ENCODE assay signal across 8 cellular contexts in the genomic region with DNA sequence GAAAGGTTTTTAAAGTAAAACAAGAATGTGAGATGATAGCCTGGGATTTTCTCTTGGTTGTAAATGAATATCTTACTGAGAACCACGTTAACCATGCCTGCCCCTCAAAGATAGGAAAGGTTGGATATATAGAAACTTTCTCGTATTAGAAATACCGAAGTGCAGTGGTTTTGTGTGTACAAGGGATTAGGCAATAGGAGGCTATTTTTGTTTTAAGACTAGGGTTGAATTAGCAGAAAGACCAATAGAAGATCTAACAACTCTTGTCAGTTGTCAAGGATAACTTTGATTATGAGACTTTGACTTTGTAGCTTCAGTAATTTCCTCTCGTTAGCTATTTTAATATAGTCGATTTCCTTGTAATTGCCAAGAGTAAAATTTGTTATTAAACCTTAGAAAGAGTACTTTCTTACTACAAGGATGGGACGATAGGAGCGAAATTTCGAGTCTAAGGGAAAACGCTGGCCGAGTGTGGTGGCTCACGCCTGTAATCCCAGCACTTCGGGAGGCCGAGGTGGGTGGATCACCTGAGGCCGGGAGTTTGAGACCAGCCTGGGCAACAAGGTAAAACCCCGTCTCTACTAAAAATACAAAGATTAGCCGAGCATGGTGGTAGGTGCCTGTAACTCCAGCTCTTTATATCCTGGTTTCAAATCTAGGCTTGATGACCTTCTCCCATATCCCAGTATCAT. TPM values are rescaled to one million over a fixed set of nuclear protein-coding genes. Genes with fewer than 3 reads are reported as not detected.
DNase-seq lines count a peak whose midpoint lies in the region; ATAC-seq and TF ChIP-seq lines count a peak whose summit lies in the region.

No MANE protein-coding gene starts in this region.

- no peaks in the 10 kb centered on the region for H3K27me3 ChIP-seq in skeletal muscle satellite cell (ENCODE audit: control insufficient read depth, insufficient read depth, low read length)

- DNase-seq in activated CD4-positive, alpha-beta T cell treated with anti-CD3 and anti-CD28 coated beads for 36 hours: no peak
- DNase-seq in activated CD4-positive, alpha-beta T cell treated with anti-CD3 and anti-CD28 coated beads, Interleukin-2, amount 50 U/mL, for 4 hours: no peak
- DNase-seq in SIG-M5 treated with dmso at 0.1 percent for 504 hours (lab: John Stamatoyannopoulos, UW; ENCODE audit: unreplicated experiment) (peak; percentile 86), fibroblast of mammary gland (ENCODE audit: low read depth) (peak; percentile 28)
- DNase-seq in stimulated activated CD4-positive, alpha-beta T cell treated with anti-CD3 and anti-CD28 coated beads, Interleukin-1b, Interleukin-23, amount 100 ng/mL, for 48 hours: no peak

- no peaks in the 10 kb centered on the region for H3K27me3 Mint-ChIP-seq in activated CD4-positive, alpha-beta T cell treated with anti-CD3 and anti-CD28 coated beads for 36 hours

- peaks cover 48% of the 10 kb centered on the region for H3K4me1 Mint-ChIP-seq in activated CD4-positive, alpha-beta T cell treated with anti-CD3 and anti-CD28 coated beads for 36 hours

- H3K4me2 ChIP-seq in skeletal muscle satellite cell (ENCODE audit: low read length): peak overlapping the region; percentile 80

- peak overlapping the region; percentile 96 for H3K27ac Mint-ChIP-seq in activated CD4-positive, alpha-beta T cell treated with anti-CD3 and anti-CD28 coated beads for 36 hours

- intact Hi-C loops in activated CD4-positive, alpha-beta T cell treated with anti-CD3 and anti-CD28 coated beads for 36 hours (cut with DNase I, micrococcal nuclease): loop anchor here (2.0 to 5.0 kb wide), 3 partner anchors 155 to 460 kb away; partner anchors contain the start of genes GCNT4 (in 1 of the 2) and HMGCR (in 1 of the 2)

- no peaks in the 10 kb centered on the region for H3K36me3 ChIP-seq in skeletal muscle satellite cell (ENCODE audit: insufficient read depth, low read length)

- POLR2A ChIA-PET in activated CD4-positive, alpha-beta T cell treated with anti-CD3 and anti-CD28 coated beads for 36 hours (lab: Charles Lee): interaction anchor here (1.6 to 2.1 kb wide), 2 partner anchors 55 to 176 kb away, joined by 5 to 12 read pairs; partner anchors contain the start of gene HMGCR

- H3K9ac ChIP-seq in skeletal muscle satellite cell (ENCODE audit: low read depth, low read length): peak overlapping the region; percentile 89

- TF ChIP-seq CTCF in fibroblast of mammary gland (conservative IDR thresholded peaks at IDR 0.05; ENCODE audit: control insufficient read depth, insufficient read depth, low read depth, low read length): no peak

- H3K9me3 Mint-ChIP-seq in activated CD4-positive, alpha-beta T cell treated with anti-CD3 and anti-CD28 coated beads for 36 hours (ENCODE audit: low read depth): no peaks in the 10 kb centered on the region

- CTCF ChIA-PET in activated CD4-positive, alpha-beta T cell treated with anti-CD3 and anti-CD28 coated beads for 36 hours (lab: Charles Lee): interaction anchor here (1.2 to 1.5 kb wide), 2 partner anchors 8 to 168 kb away, joined by 3 to 7 read pairs; no protein-coding TSS in a partner anchor

- no peak for ATAC-seq in activated CD4-positive, alpha-beta T cell treated with anti-CD3 and anti-CD28 coated beads for 36 hours
- ATAC-seq in HG02588 (IDR thresholded peaks at IDR 0.05; ENCODE audit: unreplicated experiment) (no peak), GM21825 (IDR thresholded peaks at IDR 0.05; ENCODE audit: unreplicated experiment) (no peak)

- peak overlapping the region; percentile 85 for H3K4me3 ChIP-seq in fibroblast of mammary gland (ENCODE audit: control insufficient read depth, low read depth, low read length)
- peak overlapping the region; percentile 88 for H3K4me3 ChIP-seq in skeletal muscle satellite cell (ENCODE audit: low read length)

- peaks cover 29% of the 10 kb centered on the region for H3K36me3 Mint-ChIP-seq in activated CD4-positive, alpha-beta T cell treated with anti-CD3 and anti-CD28 coated beads for 36 hours (ENCODE audit: low read depth)

- no peaks in the 10 kb centered on the region for H3K9me3 ChIP-seq in skeletal muscle satellite cell (replicated peaks; ENCODE audit: low read length)

- peak overlapping the region; percentile 98 for H3K4me3 Mint-ChIP-seq in activated CD4-positive, alpha-beta T cell treated with anti-CD3 and anti-CD28 coated beads for 36 hours

- H3K4me1 ChIP-seq in skeletal muscle satellite cell (ENCODE audit: control insufficient read depth, insufficient read depth, low read length): peaks cover 21% of the 10 kb centered on the region

RNA-seq across cellular contexts. Expression of gene POLK, which starts 0.8 kb away (rescaled TPM):
- 10 to 100 TPM; 35.5 to 49.1 TPM for total RNA-seq in activated CD4-positive, alpha-beta T cell treated with anti-CD3 and anti-CD28 coated beads for 36 hours
- 28.6 and 29.1 TPM in 2 replicates for total RNA-seq in skeletal muscle satellite cell (2012; rRNA removed)

RNA-seq across cellular contexts. Expression of gene CERT1, which starts 1.1 kb away (rescaled TPM):
- total RNA-seq in activated CD4-positive, alpha-beta T cell treated with anti-CD3 and anti-CD28 coated beads for 36 hours: 10 to 100 TPM; 21.6 to 24.5 TPM
- total RNA-seq in skeletal muscle satellite cell (2012; rRNA removed): 23.2 and 26.1 TPM in 2 replicates

Comparison
In these comparisons a context has a peak if more than half of its experiments do, and no peak if none do; other contexts are left out.
1. DNase-seq: peak in SIG-M5 treated with dmso at 0.1 percent for 504 hours (single experiment) and fibroblast of mammary gland (single experiment); none in activated CD4-positive, alpha-beta T cell treated with anti-CD3 and anti-CD28 coated beads for 36 hours (single experiment), activated CD4-positive, alpha-beta T cell treated with anti-CD3 and anti-CD28 coated beads, Interleukin-2, amount 50 U/mL, for 4 hours (0 of 2) and stimulated activated CD4-positive, alpha-beta T cell treated with anti-CD3 and anti-CD28 coated beads, Interleukin-1b, Interleukin-23, amount 100 ng/mL, for 48 hours (single experiment).